In genomic region chr12:124561231-124561630, GRCh38 we compare ENCODE assay signal across 1 cellular context.
TF ChIP-seq lines count a peak whose summit lies in the region.

No MANE protein-coding gene starts in this region.

TF ChIP-seq in HEK293, 187 proteins besides CTCF, POLR2A, EP300 and RAD21 (continued from another document):
- no peak for TF ChIP-seq ZBTB44 (tag by site-specific recombination; IDR thresholded peaks at IDR 0.05)
- TF ChIP-seq ZNF785 (tag by site-specific recombination; IDR thresholded peaks at IDR 0.05) = no peak
- 0 out of 2 replicates have a peak, but pooled peaks have one; percentile 12 for TF ChIP-seq ZNF223 (tag by site-specific recombination; IDR thresholded peaks at IDR 0.05)
- TF ChIP-seq, protein P1, sequence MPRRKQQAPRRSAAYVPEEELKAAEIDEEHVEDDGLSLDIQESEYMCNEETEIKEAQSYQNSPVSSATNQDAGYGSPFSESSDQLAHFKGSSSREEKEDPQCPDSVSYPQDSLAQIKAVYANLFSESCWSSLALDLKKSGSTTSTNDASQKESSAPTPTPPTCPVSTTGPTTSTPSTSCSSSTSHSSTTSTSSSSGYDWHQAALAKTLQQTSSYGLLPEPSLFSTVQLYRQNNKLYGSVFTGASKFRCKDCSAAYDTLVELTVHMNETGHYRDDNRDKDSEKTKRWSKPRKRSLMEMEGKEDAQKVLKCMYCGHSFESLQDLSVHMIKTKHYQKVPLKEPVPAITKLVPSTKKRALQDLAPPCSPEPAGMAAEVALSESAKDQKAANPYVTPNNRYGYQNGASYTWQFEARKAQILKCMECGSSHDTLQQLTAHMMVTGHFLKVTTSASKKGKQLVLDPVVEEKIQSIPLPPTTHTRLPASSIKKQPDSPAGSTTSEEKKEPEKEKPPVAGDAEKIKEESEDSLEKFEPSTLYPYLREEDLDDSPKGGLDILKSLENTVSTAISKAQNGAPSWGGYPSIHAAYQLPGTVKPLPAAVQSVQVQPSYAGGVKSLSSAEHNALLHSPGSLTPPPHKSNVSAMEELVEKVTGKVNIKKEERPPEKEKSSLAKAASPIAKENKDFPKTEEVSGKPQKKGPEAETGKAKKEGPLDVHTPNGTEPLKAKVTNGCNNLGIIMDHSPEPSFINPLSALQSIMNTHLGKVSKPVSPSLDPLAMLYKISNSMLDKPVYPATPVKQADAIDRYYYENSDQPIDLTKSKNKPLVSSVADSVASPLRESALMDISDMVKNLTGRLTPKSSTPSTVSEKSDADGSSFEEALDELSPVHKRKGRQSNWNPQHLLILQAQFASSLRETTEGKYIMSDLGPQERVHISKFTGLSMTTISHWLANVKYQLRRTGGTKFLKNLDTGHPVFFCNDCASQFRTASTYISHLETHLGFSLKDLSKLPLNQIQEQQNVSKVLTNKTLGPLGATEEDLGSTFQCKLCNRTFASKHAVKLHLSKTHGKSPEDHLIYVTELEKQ (tag by site-specific recombination; IDR thresholded peaks at IDR 0.05; ENCODE audit: borderline replicate concordance) = no peak
TF ChIP-seq in HEK293: peak in this region for 2.
